In the genomic region with DNA sequence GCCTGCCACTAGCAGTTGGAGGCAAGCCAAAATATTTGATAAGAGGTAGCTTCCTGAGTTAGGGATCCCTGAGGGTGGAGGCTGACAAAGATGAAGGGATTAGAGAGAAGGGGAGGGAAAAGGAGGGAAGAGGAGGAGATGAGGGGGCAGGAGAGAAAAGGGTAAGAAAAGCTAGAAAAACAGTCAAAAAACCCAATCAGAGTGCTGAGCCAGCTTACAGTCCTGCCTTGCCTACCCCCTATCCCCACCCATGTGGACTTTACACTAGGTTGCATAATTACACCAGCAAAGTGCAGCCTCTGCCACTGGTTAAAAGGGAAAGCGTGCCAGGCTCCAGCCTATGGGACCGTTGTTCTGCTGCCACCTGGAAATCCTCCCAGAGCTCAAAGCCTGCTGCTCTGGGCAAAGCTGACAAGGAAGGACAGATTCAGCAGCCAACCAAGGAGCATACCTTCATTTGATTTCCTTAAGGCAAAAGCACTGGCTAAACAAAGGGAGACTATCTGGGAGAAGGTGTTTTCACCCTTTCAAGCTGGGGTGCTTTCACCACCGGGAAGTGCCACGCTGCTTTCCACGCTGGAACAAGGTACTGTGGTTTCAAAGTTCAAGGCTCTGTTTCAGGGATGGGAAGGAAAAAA, we compare ENCODE assay signal across 8 cellular contexts. TPM values are rescaled to one million over a fixed set of nuclear protein-coding genes. Genes with fewer than 3 reads are reported as not detected.
DNase-seq lines count a peak whose midpoint lies in the region; ATAC-seq and TF ChIP-seq lines count a peak whose summit lies in the region.

No MANE protein-coding gene starts in this region.

- H3K4me3 Mint-ChIP-seq in chondrocyte (ENCODE audit: unreplicated experiment) = no peak overlapping the region
- no peak overlapping the region for H3K4me3 Mint-ChIP-seq in T-cell

- H3K4me1 Mint-ChIP-seq in chondrocyte (ENCODE audit: low read depth) (peaks cover 60% of the 10 kb centered on the region), T-cell (peaks cover 34 to 48% (median 44%) of the 10 kb centered on the region in 3 donors)

- H3K27ac Mint-ChIP-seq in chondrocyte (ENCODE audit: unreplicated experiment) (peak overlapping the region; percentile 45), T-cell (no peak overlapping the region)

- no peak for ATAC-seq in GM21529 (IDR thresholded peaks at IDR 0.05; ENCODE audit: unreplicated experiment)
- ATAC-seq in T-cell (replicated peaks in 1 of 4) = no peak

- DNase-seq in EL (peak; percentile 15), NCI-H446 treated with DMSO at 0.1 percent for 48 hours (lab: John Stamatoyannopoulos, UW) (peak; percentile 79), chondrocyte (ENCODE audit: low spot score) (no peak), medulla oblongata (ENCODE audit: extremely low spot score) (peak; percentile 80), cortex of kidney (lab: John Stamatoyannopoulos, UW) (no peak), T-cell (no peak)
- no peak for DNase-seq in stimulated activated CD4-positive, alpha-beta T cell treated with anti-CD3 and anti-CD28 coated beads, Interleukin-12 subunit alpha, Interleukin-12 subunit beta, amount 100 ng/mL, for 4 hours

- CTCF ChIA-PET in T-cell (lab: Charles Lee) = interaction anchor here in 1 of 2 donors (0.6 to 1.8 kb wide), 3 partner anchors 10 to 330 kb away, joined by 3 to 7 read pairs (median 4); no protein-coding TSS in a partner anchor

- no peaks in the 10 kb centered on the region for H3K9me3 Mint-ChIP-seq in chondrocyte (ENCODE audit: low read depth)
- H3K9me3 Mint-ChIP-seq in T-cell = no peaks in the 10 kb centered on the region

- POLR2A ChIA-PET in T-cell (lab: Charles Lee) = interaction anchor here in 1 of 2 donors (0.7 kb wide), 1 partner anchor 167 kb away, joined by 3 read pairs; no protein-coding TSS in a partner anchor

- H3K27me3 Mint-ChIP-seq in chondrocyte (ENCODE audit: low read depth) (no peaks in the 10 kb centered on the region), T-cell (no peaks in the 10 kb centered on the region)

- H3K36me3 Mint-ChIP-seq in chondrocyte (ENCODE audit: low read depth) (peaks cover 1% of the 10 kb centered on the region), T-cell (no peaks in the 10 kb centered on the region)

- no peak for TF ChIP-seq CTCF in chondrocyte (IDR thresholded peaks at IDR 0.05)

RNA-seq across cellular contexts. Expression of gene NUMB, which starts 3.9 kb away (rescaled TPM):
- total RNA-seq in chondrocyte = 59.2 to 60.9 TPM (median 60.7 TPM) in 3 replicates
- total RNA-seq in T-cell = 10 to 100 TPM; 45.1 to 52.6 (median 49.1) TPM

RNA-seq across cellular contexts. Expression of gene RIOX1, which starts 28.5 kb away (rescaled TPM):
- total RNA-seq in chondrocyte (12.4 to 13.1 TPM (median 12.9 TPM) in 3 replicates), T-cell (10 to 100 TPM; 23.5 to 38.6 (median 35.2) TPM)

Comparison
In these comparisons a context has a peak if more than half of its experiments do, and no peak if none do; other contexts are left out.
1. DNase-seq: peak in EL (single experiment), NCI-H446 treated with DMSO at 0.1 percent for 48 hours (single experiment) and medulla oblongata (single experiment); none in chondrocyte (single experiment), cortex of kidney (single experiment), stimulated activated CD4-positive, alpha-beta T cell treated with anti-CD3 and anti-CD28 coated beads, Interleukin-12 subunit alpha, Interleukin-12 subunit beta, amount 100 ng/mL, for 4 hours (single experiment) and T-cell (0 of 34).